8 cellular contexts compared by ENCODE assay signal in genomic region chr7:129169171-129169643, GRCh38. TPM values are rescaled to one million over a fixed set of nuclear protein-coding genes. Genes with fewer than 3 reads are reported as not detected.
DNase-seq lines count a peak whose midpoint lies in the region; ATAC-seq and TF ChIP-seq lines count a peak whose summit lies in the region.

No MANE protein-coding gene starts in this region.

- H4K20me1 ChIP-seq in fibroblast of lung (ENCODE audit: control insufficient read depth, extremely low read depth, insufficient read depth, low read length), result no peaks in the 10 kb centered on the region

- peak overlapping the region; percentile 59 for H3K4me2 ChIP-seq in fibroblast of lung (ENCODE audit: extremely low read depth, insufficient read depth, low read length)

- no peaks in the 10 kb centered on the region for H3K9me3 Mint-ChIP-seq in CD4-positive, alpha-beta T cell

- H3K27ac Mint-ChIP-seq in CD4-positive, alpha-beta T cell, result no peak overlapping the region

- no peaks in the 10 kb centered on the region for H3K79me2 ChIP-seq in fibroblast of lung (ENCODE audit: control insufficient read depth, insufficient read depth, low read length)

- peak in 5 of 10 experiments; percentile 16 to 49 (median 21) for DNase-seq in CD4-positive, alpha-beta T cell
- DNase-seq in activated CD8-positive, alpha-beta memory T cell treated with anti-CD3 and anti-CD28 coated beads for 24 hours, result peak; percentile 80
- DNase-seq in fibroblast of lung (ENCODE audit: low read depth in 2 of 2) (peak; percentile 42 to 53), omental fat pad (ENCODE audit: low spot score) (no peak), HAP-1 (ENCODE audit: low spot score in 2 of 2) (no peak), COLO829 (ENCODE audit: low spot score) (no peak)

- ATAC-seq in CD4-positive, alpha-beta T cell (ENCODE audit: poor library complexity), result peak; percentile 74
- ATAC-seq in HG02678 (IDR thresholded peaks at IDR 0.05; ENCODE audit: unreplicated experiment) (peak; percentile 32), omental fat pad (ENCODE audit: low FRiP score) (peak; percentile 72), GM21526 (IDR thresholded peaks at IDR 0.05; ENCODE audit: low FRiP score, unreplicated experiment) (no peak)

- H3K4me1 ChIP-seq in fibroblast of lung (ENCODE audit: control insufficient read depth, extremely low read depth, insufficient read depth, low read length) (no peaks in the 10 kb centered on the region), HAP-1 (no peaks in the 10 kb centered on the region)

- H3K36me3 ChIP-seq in fibroblast of lung (ENCODE audit: control insufficient read depth, insufficient read depth, low read length) (no peaks in the 10 kb centered on the region), HAP-1 (replicated peaks) (peaks cover 5% of the 10 kb centered on the region; the same call in 1 of the 2 replicates)

- no peaks in the 10 kb centered on the region for H3K27me3 ChIP-seq in CD4-positive, alpha-beta T cell (ENCODE audit: control insufficient read depth, insufficient read depth, low read length)
- peaks cover 15% of the 10 kb centered on the region for H3K27me3 ChIP-seq in fibroblast of lung (ENCODE audit: control insufficient read depth, insufficient read depth, low read length)
- H3K27me3 ChIP-seq in HAP-1 (ENCODE audit: low read depth), result no peaks in the 10 kb centered on the region

- H3K4me1 Mint-ChIP-seq in CD4-positive, alpha-beta T cell (ENCODE audit: low read depth), result peaks cover 19% of the 10 kb centered on the region

- H3K4me3 ChIP-seq in fibroblast of lung (replicated peaks in 1 of 4; ENCODE audit: control extremely low read depth in 1 of 4, insufficient read depth in 1 of 4, low read depth in 3 of 4, low read length in 4 of 4), result peak overlapping the region; percentile 38 to 57 (median 46)
- no peak overlapping the region for H3K4me3 ChIP-seq in HAP-1

- TF ChIP-seq CTCF in CD4-positive, alpha-beta T cell (IDR thresholded peaks at IDR 0.05), result no peak
- TF ChIP-seq CTCF in fibroblast of lung (conservative IDR thresholded peaks at IDR 0.05 in 1 of 2, IDR thresholded peaks at IDR 0.05 in 1 of 2; ENCODE audit: low read depth in 1 of 2, low read length in 2 of 2) (no peak), omental fat pad (IDR thresholded peaks at IDR 0.05) (no peak)

- peak overlapping the region; percentile 86 for H2AFZ ChIP-seq in fibroblast of lung (ENCODE audit: low read length)

- intact Hi-C loops in CD4-positive, alpha-beta T cell (cut with DNase I, micrococcal nuclease), result no loop called here

- H3K36me3 Mint-ChIP-seq in CD4-positive, alpha-beta T cell (ENCODE audit: low read depth), result peaks cover 9% of the 10 kb centered on the region

- H3K4me3 Mint-ChIP-seq in CD4-positive, alpha-beta T cell, result peak overlapping the region; percentile 83

- no peaks in the 10 kb centered on the region for H3K9me3 ChIP-seq in CD4-positive, alpha-beta T cell (ENCODE audit: control insufficient read depth, low read length)
- no peaks in the 10 kb centered on the region for H3K9me3 ChIP-seq in fibroblast of lung (ENCODE audit: control insufficient read depth, insufficient read depth, low read depth, low read length)
- no peaks in the 10 kb centered on the region for H3K9me3 ChIP-seq in HAP-1

- H3K27ac ChIP-seq in CD4-positive, alpha-beta T cell (ENCODE audit: low read depth, low read length), result no peak overlapping the region
- no peak overlapping the region for H3K27ac ChIP-seq in fibroblast of lung (ENCODE audit: insufficient read depth, low read length)

- POLR2A ChIA-PET in CD4-positive, alpha-beta T cell (lab: Charles Lee), result interaction anchor here (0.6 to 0.9 kb wide), 3 partner anchors 20 to 589 kb away, joined by 3 read pairs; no protein-coding TSS in a partner anchor

- CTCF ChIA-PET in CD4-positive, alpha-beta T cell (lab: Charles Lee), result no interaction called here

- in situ Hi-C loops in HAP-1 (cut with MboI; ENCODE audit: low sequenced_read_pairs), result no loop called here

- peaks cover 7% of the 10 kb centered on the region for H3K27me3 Mint-ChIP-seq in CD4-positive, alpha-beta T cell

- no peak overlapping the region for H3K9ac ChIP-seq in fibroblast of lung (ENCODE audit: insufficient read depth, low read length)

RNA-seq across cellular contexts. Expression of gene SMO, which starts 19.2 kb away (rescaled TPM):
- not detected for total RNA-seq in CD4-positive, alpha-beta T cell
- 12.6 and 23.6 TPM in 2 replicates for total RNA-seq in fibroblast of lung
- polyA plus RNA-seq in fibroblast of lung, result 4.5 and 6.4 TPM in 2 replicates
- polyA plus RNA-seq in fibroblast of lung (2012), result 5.5 and 7.7 TPM in 2 replicates
- 28.9 and 45.9 TPM in 2 replicates for polyA minus RNA-seq in fibroblast of lung (ENCODE audit: low replicate concordance)
- total RNA-seq in omental fat pad, result 1 to 10 TPM; 3.1 to 7.7 (median 4.9) TPM

RNA-seq across cellular contexts. Expression of gene TSPAN33, which starts 24.7 kb away (rescaled TPM):
- 1 to 10 TPM; 3.6 to 4.1 TPM for total RNA-seq in CD4-positive, alpha-beta T cell
- total RNA-seq in fibroblast of lung (0.17 and 0.77 TPM in 2 replicates), omental fat pad (1 to 10 TPM; 1.7 to 8.1 (median 7.0) TPM)
- 0.25 and 0.36 TPM in 2 replicates for polyA plus RNA-seq in fibroblast of lung
- polyA plus RNA-seq in fibroblast of lung (2012), result 0.21 and 0.33 TPM in 2 replicates
- not detected in 2 replicates for polyA minus RNA-seq in fibroblast of lung (ENCODE audit: low replicate concordance)

RNA-seq across cellular contexts. Expression of gene AHCYL2, which starts 55.6 kb away (rescaled TPM):
- 1 to 10 TPM; 5.8 to 6.0 TPM for total RNA-seq in CD4-positive, alpha-beta T cell
- total RNA-seq in fibroblast of lung, result 7.4 and 11.9 TPM in 2 replicates
- polyA plus RNA-seq in fibroblast of lung, result 8.7 and 10.4 TPM in 2 replicates
- polyA plus RNA-seq in fibroblast of lung (2012), result 5.0 and 5.2 TPM in 2 replicates
- polyA minus RNA-seq in fibroblast of lung (ENCODE audit: low replicate concordance), result 1.1 and 7.2 TPM in 2 replicates
- 10 to 100 TPM; 10.9 to 19.4 (median 14.6) TPM for total RNA-seq in omental fat pad

Comparison
In these comparisons a context has a peak if more than half of its experiments do, and no peak if none do; other contexts are left out.
1. DNase-seq: peak in activated CD8-positive, alpha-beta memory T cell treated with anti-CD3 and anti-CD28 coated beads for 24 hours (single experiment) and fibroblast of lung (2 of 2); none in omental fat pad (single experiment), HAP-1 (0 of 2) and COLO829 (single experiment).
2. RNA of gene SMO, which starts 19.2 kb away (total RNA-seq): 12.6 to 23.6 TPM in fibroblast of lung and 3.1 to 7.7 TPM in omental fat pad; not detected in CD4-positive, alpha-beta T cell; every median in the first group is over 4 times any median in the second.